14 cellular contexts compared by ENCODE assay signal in the genomic region with DNA sequence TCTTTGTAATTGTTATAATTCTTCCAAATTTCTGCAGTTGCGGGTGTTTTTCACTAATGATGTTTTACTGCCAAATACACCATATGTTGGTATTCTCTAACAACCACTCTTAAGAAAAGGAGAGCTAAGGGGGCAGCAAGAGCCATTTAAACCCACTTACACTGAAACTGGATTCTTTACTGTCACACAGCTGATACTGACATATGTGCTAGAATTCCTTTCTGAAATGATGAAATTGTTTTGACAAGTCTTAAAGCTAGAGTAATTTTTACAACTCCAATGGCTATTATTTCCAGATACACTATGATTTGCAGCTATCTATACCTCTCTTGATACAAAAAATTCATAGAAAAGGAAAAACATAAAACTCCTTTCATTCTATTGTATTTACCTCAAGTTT.
DNase-seq lines count a peak whose midpoint lies in the region; ATAC-seq and TF ChIP-seq lines count a peak whose summit lies in the region.
"Had no signal": no experiment of that assay in that cellular context is flagged by ENCODE, and none has a peak within 500 bp of the region (broad histone marks: within the 10 kb centered on the region; RNA-seq: fewer than 3 reads in every experiment).

No MANE protein-coding gene starts in this region.

- no peak overlapping the region for H3K9ac ChIP-seq in neural progenitor cell

- H3K4me3 Mint-ChIP-seq in neural progenitor cell, result no peak overlapping the region
- H3K4me3 Mint-ChIP-seq in naive thymus-derived CD8-positive, alpha-beta T cell, result no peak overlapping the region
- H3K4me3 Mint-ChIP-seq: CD4-positive, alpha-beta T cell; GM23338 had no signal

- TF ChIP-seq CTCF in neural progenitor cell (IDR thresholded peaks at IDR 0.05), result no peak

- H3K27me3 Mint-ChIP-seq in neural progenitor cell (ENCODE audit: insufficient read depth, low read depth), result no peaks in the 10 kb centered on the region
- no peaks in the 10 kb centered on the region for H3K27me3 Mint-ChIP-seq in naive thymus-derived CD8-positive, alpha-beta T cell
- H3K27me3 Mint-ChIP-seq: CD4-positive, alpha-beta T cell had no signal

- H3K4me1 Mint-ChIP-seq in neural progenitor cell, result no peaks in the 10 kb centered on the region
- H3K4me1 Mint-ChIP-seq in naive thymus-derived CD8-positive, alpha-beta T cell, result peaks cover 0 to 2% (median 0%) of the 10 kb centered on the region in 4 donors
- H3K4me1 Mint-ChIP-seq: GM23338 had no signal

- no peaks in the 10 kb centered on the region for H3K27me3 ChIP-seq in neural progenitor cell
- H3K27me3 ChIP-seq in effector memory CD4-positive, alpha-beta T cell (replicated peaks; ENCODE audit: control insufficient read depth, insufficient read depth, low read length, poor library complexity, severe bottlenecking), result no peaks in the 10 kb centered on the region

- H3K36me3 ChIP-seq in neural progenitor cell, result no peaks in the 10 kb centered on the region
- no peaks in the 10 kb centered on the region for H3K36me3 ChIP-seq in effector memory CD4-positive, alpha-beta T cell (ENCODE audit: control insufficient read depth, insufficient read depth, low read length)

- ATAC-seq in naive thymus-derived CD8-positive, alpha-beta T cell, result no peak
- ATAC-seq: A549, GM23338 had no signal

- no peaks in the 10 kb centered on the region for H3K9me3 Mint-ChIP-seq in neural progenitor cell
- H3K9me3 Mint-ChIP-seq in naive thymus-derived CD8-positive, alpha-beta T cell, result peaks cover 7 to 24% (median 11%) of the 10 kb centered on the region in 9 donors
- H3K9me3 Mint-ChIP-seq: GM23338 had no signal

- H4K20me1 ChIP-seq in neural progenitor cell (ENCODE audit: low read depth), result no peaks in the 10 kb centered on the region

- no peak overlapping the region for H3K27ac ChIP-seq in neural progenitor cell
- no peak overlapping the region for H3K27ac ChIP-seq in effector memory CD4-positive, alpha-beta T cell (ENCODE audit: insufficient read depth, low read length, poor library complexity, severe bottlenecking)
- H3K27ac ChIP-seq: 22Rv1, A549, HL-60 had no signal

- H3K9me3 ChIP-seq in neural progenitor cell (ENCODE audit: low read depth), result no peaks in the 10 kb centered on the region
- no peaks in the 10 kb centered on the region for H3K9me3 ChIP-seq in effector memory CD4-positive, alpha-beta T cell (ENCODE audit: control insufficient read depth, low read length)
- H3K9me3 ChIP-seq: A549 had no signal

- DNase-seq in DMS 273 (lab: John Stamatoyannopoulos, UW; ENCODE audit: unreplicated experiment), result peak; percentile 38
- peak; percentile 13 for DNase-seq in NCI-H2171 (lab: John Stamatoyannopoulos, UW)
- DNase-seq in NCI-H524 treated with DMSO at 0.1 percent for 48 hours (lab: John Stamatoyannopoulos, UW), result peak; percentile 90
- no peak for DNase-seq in neural progenitor cell (ENCODE audit: low spot score)
- DNase-seq in COLO668 (lab: John Stamatoyannopoulos, UW; ENCODE audit: unreplicated experiment), result no peak
- no peak for DNase-seq in effector memory CD4-positive, alpha-beta T cell
- no peak for DNase-seq in naive thymus-derived CD8-positive, alpha-beta T cell
- DNase-seq: AML-193; CD4-positive, alpha-beta T cell; HCEC 1CT had no signal

- POLR2A ChIA-PET in naive thymus-derived CD8-positive, alpha-beta T cell (lab: Charles Lee), result no interaction called here

- no peaks in the 10 kb centered on the region for H3K4me1 ChIP-seq in neural progenitor cell
- H3K4me1 ChIP-seq in effector memory CD4-positive, alpha-beta T cell (ENCODE audit: control insufficient read depth, insufficient read depth, low read length, poor library complexity, severe bottlenecking), result no peaks in the 10 kb centered on the region
- H3K4me1 ChIP-seq: A549 had no signal

- H3K4me2 ChIP-seq in neural progenitor cell, result no peak overlapping the region
- H3K4me2 ChIP-seq: A549, GM23338 had no signal

- no peak overlapping the region for H3K27ac Mint-ChIP-seq in neural progenitor cell
- no peak overlapping the region for H3K27ac Mint-ChIP-seq in naive thymus-derived CD8-positive, alpha-beta T cell
- H3K27ac Mint-ChIP-seq: CD4-positive, alpha-beta T cell; GM23338 had no signal

- no peaks in the 10 kb centered on the region for H3K36me3 Mint-ChIP-seq in neural progenitor cell
- H3K36me3 Mint-ChIP-seq in naive thymus-derived CD8-positive, alpha-beta T cell, result no peaks in the 10 kb centered on the region

- no peaks in the 10 kb centered on the region for H3F3A ChIP-seq in neural progenitor cell (ENCODE audit: low read depth)

- no peak overlapping the region for H3K4me3 ChIP-seq in neural progenitor cell
- no peak overlapping the region for H3K4me3 ChIP-seq in effector memory CD4-positive, alpha-beta T cell (ENCODE audit: insufficient read depth, low read depth, low read length, poor library complexity, severe bottlenecking)
- H3K4me3 ChIP-seq: A549, GM23338 had no signal

- H3K79me2 ChIP-seq in neural progenitor cell (ENCODE audit: low read depth), result no peaks in the 10 kb centered on the region

- H2AFZ ChIP-seq in neural progenitor cell (replicated peaks), result peak overlapping the region; percentile 15
- H2AFZ ChIP-seq: GM23338 had no signal

Comparison
In these comparisons a context has a peak if more than half of its experiments do, and no peak if none do; other contexts are left out.
1. DNase-seq: peak in DMS 273 (single experiment), NCI-H2171 (single experiment) and NCI-H524 treated with DMSO at 0.1 percent for 48 hours (single experiment); none in neural progenitor cell (single experiment), COLO668 (single experiment), effector memory CD4-positive, alpha-beta T cell (0 of 3) and naive thymus-derived CD8-positive, alpha-beta T cell (0 of 10).